ENCODE assay signal across 28 cellular contexts in genomic region chr17:34539881-34540280, GRCh38. TPM values are rescaled to one million over a fixed set of nuclear protein-coding genes. Genes with fewer than 3 reads are reported as not detected.
"Had no signal": no experiment of that assay in that cellular context is flagged by ENCODE, and none has a peak within 500 bp of the region (broad histone marks: within the 10 kb centered on the region; RNA-seq: fewer than 3 reads in every experiment).

No MANE protein-coding gene starts in this region.

- H3K36me3 Mint-ChIP-seq: stimulated activated effector memory CD8-positive, alpha-beta T cell treated with anti-CD3 and anti-CD28 coated beads, Interleukin-12 subunit alpha, Interleukin-12 subunit beta, amount 100 ng/mL, for 72 hours; stimulated activated memory B cell treated with anti-CD40 and anti-IgM and Interleukin-4, amounts not matched to agents 10 μg/mL and 1 μg/mL and 100 μg/mL, for 72 hours; stimulated activated naive B cell treated with anti-CD40 and anti-IgM and Interleukin-4, amounts not matched to agents 10 μg/mL and 1 μg/mL and 100 μg/mL, for 72 hours; type B pancreatic cell had no signal

- DNase-seq: stimulated activated CD4-positive, alpha-beta T cell treated with anti-CD3 and anti-CD28 coated beads, Interleukin-2, amount 100 ng/mL, for 48 hours; stimulated activated CD4-positive, alpha-beta T cell treated with anti-CD3 and anti-CD28 coated beads, Interleukin-4, amount 100 ng/mL, for 1 hour; stimulated activated CD4-positive, alpha-beta T cell treated with anti-CD3 and anti-CD28 coated beads, Interleukin-4, amount 100 ng/mL, for 24 hours; stimulated activated CD4-positive, alpha-beta T cell treated with anti-CD3 and anti-CD28 coated beads, Interleukin-4, amount 100 ng/mL, for 4 hours; stimulated activated CD8-positive, alpha-beta memory T cell treated with anti-CD3 and anti-CD28 coated beads, Interleukin-4, amount 100 ng/mL, for 48 hours; stimulated activated naive B cell treated with anti-CD40 and anti-IgM and Interleukin-4, amounts not matched to agents 10 μg/mL and 1 μg/mL and 100 μg/mL, for 72 hours; stimulated activated naive CD4-positive, alpha-beta T cell; stimulated activated naive CD4-positive, alpha-beta T cell treated with Interleukin-2 at 50 U/mL for 16 hours; stimulated activated naive CD8-positive, alpha-beta T cell treated with anti-CD3 and anti-CD28 coated beads, Interleukin-15, Interleukin-2, amounts not matched to agents 100 U/mL and 50 U/mL, for 24 hours; stomach; substantia nigra; testis; thyroid gland; tibial artery; transverse colon; trophoblast cell; upper lobe of left lung; upper lobe of right lung; uterus had no signal

- H3K27me3 ChIP-seq: testis, thyroid gland, upper lobe of left lung, vagina had no signal

- H3K4me1 Mint-ChIP-seq: stimulated activated effector memory CD8-positive, alpha-beta T cell treated with anti-CD3 and anti-CD28 coated beads, Interleukin-12 subunit alpha, Interleukin-12 subunit beta, amount 100 ng/mL, for 72 hours; stimulated activated memory B cell treated with anti-CD40 and anti-IgM and Interleukin-4, amounts not matched to agents 10 μg/mL and 1 μg/mL and 100 μg/mL, for 72 hours; stimulated activated naive B cell treated with anti-CD40 and anti-IgM and Interleukin-4, amounts not matched to agents 10 μg/mL and 1 μg/mL and 100 μg/mL, for 72 hours had no signal

- FAIRE-seq: urothelium cell line had no signal

- H3K4me1 ChIP-seq: stomach, suprapubic skin, testis, thyroid gland, tibial artery, tibial nerve, transverse colon, upper lobe of left lung, upper lobe of right lung, uterus, vagina had no signal

- H3K4me3 ChIP-seq: stomach, suprapubic skin, testis, thoracic aorta, thyroid gland, tibial artery, tibial nerve, transverse colon, upper lobe of left lung, upper lobe of right lung, uterus, vagina had no signal

- H3K4me3 Mint-ChIP-seq: stimulated activated effector memory CD8-positive, alpha-beta T cell treated with anti-CD3 and anti-CD28 coated beads, Interleukin-12 subunit alpha, Interleukin-12 subunit beta, amount 100 ng/mL, for 72 hours; stimulated activated memory B cell treated with anti-CD40 and anti-IgM and Interleukin-4, amounts not matched to agents 10 μg/mL and 1 μg/mL and 100 μg/mL, for 72 hours; stimulated activated naive B cell treated with anti-CD40 and anti-IgM and Interleukin-4, amounts not matched to agents 10 μg/mL and 1 μg/mL and 100 μg/mL, for 72 hours; stimulated activated naive CD8-positive, alpha-beta T cell treated with anti-CD3 and anti-CD28 coated beads, Interleukin-15, Interleukin-2, amounts not matched to agents 100 ng/mL and 50 ng/mL, for 24 hours; type B pancreatic cell had no signal

- ATAC-seq: stimulated activated effector memory CD8-positive, alpha-beta T cell treated with anti-CD3 and anti-CD28 coated beads, Interleukin-12 subunit alpha, Interleukin-12 subunit beta, amount 100 ng/mL, for 72 hours; stimulated activated memory B cell treated with anti-CD40 and anti-IgM and Interleukin-4, amounts not matched to agents 10 μg/mL and 1 μg/mL and 100 μg/mL, for 72 hours; stimulated activated naive B cell treated with anti-CD40 and anti-IgM and Interleukin-4, amounts not matched to agents 10 μg/mL and 1 μg/mL and 100 μg/mL, for 72 hours; stimulated activated naive CD8-positive, alpha-beta T cell treated with anti-CD3 and anti-CD28 coated beads, Interleukin-15, Interleukin-2, amounts not matched to agents 100 U/mL and 50 U/mL, for 24 hours; upper lobe of right lung had no signal

- H3K36me3 ChIP-seq: stomach, suprapubic skin, thoracic aorta, thyroid gland, tibial artery, tibial nerve, transverse colon, upper lobe of left lung, upper lobe of right lung, uterus, vagina had no signal

- H3K27ac ChIP-seq: stomach, suprapubic skin, testis, thoracic aorta, thyroid gland, tibial artery, tibial nerve, transverse colon, upper lobe of left lung, upper lobe of right lung, uterus, vagina had no signal

- H3K27ac Mint-ChIP-seq: stimulated activated effector memory CD8-positive, alpha-beta T cell treated with anti-CD3 and anti-CD28 coated beads, Interleukin-12 subunit alpha, Interleukin-12 subunit beta, amount 100 ng/mL, for 72 hours; stimulated activated memory B cell treated with anti-CD40 and anti-IgM and Interleukin-4, amounts not matched to agents 10 μg/mL and 1 μg/mL and 100 μg/mL, for 72 hours; stimulated activated naive B cell treated with anti-CD40 and anti-IgM and Interleukin-4, amounts not matched to agents 10 μg/mL and 1 μg/mL and 100 μg/mL, for 72 hours; stimulated activated naive CD8-positive, alpha-beta T cell treated with anti-CD3 and anti-CD28 coated beads, Interleukin-15, Interleukin-2, amounts not matched to agents 100 ng/mL and 50 ng/mL, for 24 hours; type B pancreatic cell had no signal

- H3K9me3 Mint-ChIP-seq: stimulated activated effector memory CD8-positive, alpha-beta T cell treated with anti-CD3 and anti-CD28 coated beads, Interleukin-12 subunit alpha, Interleukin-12 subunit beta, amount 100 ng/mL, for 72 hours; stimulated activated memory B cell treated with anti-CD40 and anti-IgM and Interleukin-4, amounts not matched to agents 10 μg/mL and 1 μg/mL and 100 μg/mL, for 72 hours; stimulated activated naive B cell treated with anti-CD40 and anti-IgM and Interleukin-4, amounts not matched to agents 10 μg/mL and 1 μg/mL and 100 μg/mL, for 72 hours; stimulated activated naive CD8-positive, alpha-beta T cell treated with anti-CD3 and anti-CD28 coated beads, Interleukin-15, Interleukin-2, amounts not matched to agents 100 ng/mL and 50 ng/mL, for 24 hours; type B pancreatic cell had no signal

- H3K9me3 ChIP-seq: stomach, suprapubic skin, testis, thoracic aorta, thyroid gland, tibial artery, tibial nerve, transverse colon, upper lobe of left lung, upper lobe of right lung, uterus, vagina had no signal

RNA-seq across cellular contexts. Expression of gene TMEM132E, which starts 39.5 kb away (rescaled TPM):
- total RNA-seq: transverse colon, vagina had no signal
